Comparison of ENCODE assay signal across 2 cellular contexts in the genomic region with DNA sequence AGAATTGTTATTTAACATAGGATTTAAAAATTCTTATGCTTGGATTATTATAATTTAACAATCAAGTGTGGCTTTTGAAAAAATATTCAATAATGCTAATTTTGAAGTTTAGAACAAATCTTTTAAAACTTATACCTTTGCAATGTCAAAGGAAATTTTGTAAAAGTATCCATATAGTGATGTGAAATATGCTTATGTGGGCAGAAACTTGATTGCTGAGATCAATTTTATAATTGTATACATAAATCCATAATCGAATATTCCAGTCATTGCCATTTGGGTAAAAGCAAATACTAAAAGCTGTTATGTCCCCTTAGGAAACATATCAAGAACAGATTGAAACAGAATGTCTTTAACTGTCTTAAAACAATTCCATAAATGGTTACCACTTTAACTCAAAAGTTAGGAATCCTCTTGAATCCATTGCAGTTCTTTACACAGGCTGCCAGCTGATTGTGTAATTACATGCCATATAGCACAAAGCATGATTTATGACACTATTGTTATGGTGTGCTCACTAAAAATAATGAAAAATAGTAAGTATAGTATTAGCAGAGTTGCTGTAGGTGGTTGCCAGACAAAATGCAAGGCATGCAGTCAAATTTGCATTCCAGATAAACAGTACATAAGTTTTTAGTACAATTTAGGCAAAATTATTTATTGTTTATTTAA.
TF ChIP-seq lines count a peak whose summit lies in the region.

No MANE protein-coding gene starts in this region.

TF ChIP-seq in HepG2, 621 proteins besides CTCF, POLR2A, EP300 and RAD21:
- peak; percentile 53 for TF ChIP-seq MAFF (IDR thresholded peaks at IDR 0.05; ENCODE audit: low read depth, low read length)
- TF ChIP-seq HDAC2 (CRISPR knock-in tag; IDR thresholded peaks at IDR 0.05) = no peak
- TF ChIP-seq SAP130 (CRISPR knock-in tag; IDR thresholded peaks at IDR 0.05; ENCODE audit: low read depth) = no peak
- peak; percentile 61 to 77 for TF ChIP-seq MAFK (conservative IDR thresholded peaks at IDR 0.05 in 1 of 2, IDR thresholded peaks at IDR 0.05 in 1 of 2; ENCODE audit: low read length in 2 of 2)
- TF ChIP-seq HDAC1 (CRISPR knock-in tag; IDR thresholded peaks at IDR 0.05) = no peak
- TF ChIP-seq, protein P1, sequence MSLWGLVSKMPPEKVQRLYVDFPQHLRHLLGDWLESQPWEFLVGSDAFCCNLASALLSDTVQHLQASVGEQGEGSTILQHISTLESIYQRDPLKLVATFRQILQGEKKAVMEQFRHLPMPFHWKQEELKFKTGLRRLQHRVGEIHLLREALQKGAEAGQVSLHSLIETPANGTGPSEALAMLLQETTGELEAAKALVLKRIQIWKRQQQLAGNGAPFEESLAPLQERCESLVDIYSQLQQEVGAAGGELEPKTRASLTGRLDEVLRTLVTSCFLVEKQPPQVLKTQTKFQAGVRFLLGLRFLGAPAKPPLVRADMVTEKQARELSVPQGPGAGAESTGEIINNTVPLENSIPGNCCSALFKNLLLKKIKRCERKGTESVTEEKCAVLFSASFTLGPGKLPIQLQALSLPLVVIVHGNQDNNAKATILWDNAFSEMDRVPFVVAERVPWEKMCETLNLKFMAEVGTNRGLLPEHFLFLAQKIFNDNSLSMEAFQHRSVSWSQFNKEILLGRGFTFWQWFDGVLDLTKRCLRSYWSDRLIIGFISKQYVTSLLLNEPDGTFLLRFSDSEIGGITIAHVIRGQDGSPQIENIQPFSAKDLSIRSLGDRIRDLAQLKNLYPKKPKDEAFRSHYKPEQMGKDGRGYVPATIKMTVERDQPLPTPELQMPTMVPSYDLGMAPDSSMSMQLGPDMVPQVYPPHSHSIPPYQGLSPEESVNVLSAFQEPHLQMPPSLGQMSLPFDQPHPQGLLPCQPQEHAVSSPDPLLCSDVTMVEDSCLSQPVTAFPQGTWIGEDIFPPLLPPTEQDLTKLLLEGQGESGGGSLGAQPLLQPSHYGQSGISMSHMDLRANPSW (CRISPR knock-in tag; IDR thresholded peaks at IDR 0.05; ENCODE audit: borderline replicate concordance) = no peak
TF ChIP-seq in HepG2: peak in this region for 2.

TF ChIP-seq in SK-N-SH treated with all-trans-retinoic acid at 6 μM for 48 hours, 23 proteins besides CTCF, POLR2A, EP300 and RAD21:
- TF ChIP-seq BACH2 (CRISPR knock-in tag; IDR thresholded peaks at IDR 0.05; ENCODE audit: borderline replicate concordance) (no peak), ISL1 (CRISPR knock-in tag; IDR thresholded peaks at IDR 0.05) (peak; percentile 81)
TF ChIP-seq in SK-N-SH treated with all-trans-retinoic acid at 6 μM for 48 hours: peak in this region for 1.
